9 cellular contexts compared by ENCODE assay signal in the genomic region with DNA sequence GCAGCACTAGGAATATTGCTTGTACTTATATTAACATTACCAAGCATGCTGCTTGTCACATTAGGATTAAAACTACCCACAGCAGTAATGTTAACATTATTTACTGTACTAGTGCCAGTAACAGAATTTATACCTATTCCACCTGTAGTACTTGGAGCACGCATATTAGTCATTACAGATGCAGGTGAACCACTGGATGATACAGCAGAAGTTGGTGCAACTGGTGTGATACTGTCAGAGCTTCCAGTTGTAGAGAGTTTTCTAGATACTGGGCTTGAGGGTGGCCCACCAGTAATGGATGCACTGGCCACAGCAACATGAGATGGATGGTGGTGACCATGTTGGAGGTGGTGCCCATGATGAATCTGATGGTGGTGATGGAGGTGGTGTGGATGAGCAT. TPM values are rescaled to one million over a fixed set of nuclear protein-coding genes. Genes with fewer than 3 reads are reported as not detected.
DNase-seq lines count a peak whose midpoint lies in the region; ATAC-seq and TF ChIP-seq lines count a peak whose summit lies in the region.
"Had no signal": no experiment of that assay in that cellular context is flagged by ENCODE, and none has a peak within 500 bp of the region (broad histone marks: within the 10 kb centered on the region; RNA-seq: fewer than 3 reads in every experiment).

No MANE protein-coding gene starts in this region.

- intact Hi-C loops in heart right ventricle (cut with DNase I) = loop anchor here in 6 of 10 donors (5.0 to 10.0 kb wide), 12 partner anchors 78 to 400 kb away; no protein-coding TSS in a partner anchor
- intact Hi-C loops in Right ventricle myocardium superior (cut with DNase I) = no loop called here
- intact Hi-C loops in breast epithelium (cut with DNase I; ENCODE audit: low total_unique reads) = no loop called here
- intact Hi-C loops in aorta (cut with DNase I) = loop anchor here (5.0 to 10.0 kb wide), 5 partner anchors 90 to 397 kb away; no protein-coding TSS in a partner anchor

- peaks cover 4% of the 10 kb centered on the region for H3K36me3 Mint-ChIP-seq in mesothelial cell of epicardium

- no peak for TF ChIP-seq CTCF in heart right ventricle (IDR thresholded peaks at IDR 0.05)
- TF ChIP-seq CTCF in breast epithelium (IDR thresholded peaks at IDR 0.05) = no peak
- TF ChIP-seq CTCF in mesothelial cell of epicardium (IDR thresholded peaks at IDR 0.05; ENCODE audit: unreplicated experiment) = no peak

- peaks cover 59% of the 10 kb centered on the region for H3K4me1 Mint-ChIP-seq in mesothelial cell of epicardium

- WGBS in heart right ventricle, 2 donors = 97 to 100% methylated on average over 1 of the region's 1 CpG
- WGBS in aorta, 2 donors = 92 to 93% methylated on average over 1 of the region's 1 CpG

- H3K9me3 Mint-ChIP-seq in mesothelial cell of epicardium = no peaks in the 10 kb centered on the region

- no peaks in the 10 kb centered on the region for H3K27me3 Mint-ChIP-seq in mesothelial cell of epicardium (ENCODE audit: low read depth)

- H3K27ac Mint-ChIP-seq in mesothelial cell of epicardium = peak overlapping the region; percentile 92

- no peak for TF ChIP-seq POLR2A in breast epithelium (IDR thresholded peaks at IDR 0.05)

- no peak for ATAC-seq in heart right ventricle
- ATAC-seq in Right ventricle myocardium superior (ENCODE audit: poor library complexity) = no peak
- ATAC-seq in aorta (ENCODE audit: low FRiP score) = no peak

- peak overlapping the region in 9 of 10 donors; percentile 68 to 98 (median 96) for H3K4me3 ChIP-seq in heart right ventricle
- H3K4me3 ChIP-seq in breast epithelium = peak overlapping the region; percentile 86 to 95 (median 89)
- H3K4me3 ChIP-seq in aorta (ENCODE audit: low read length in 2 of 2) = peak overlapping the region; percentile 95 to 97

- no peak for DNase-seq in heart right ventricle
- DNase-seq in Right ventricle myocardium superior = no peak
- no peak for DNase-seq in breast epithelium (ENCODE audit: low spot score in 2 of 2)
- DNase-seq in mesothelial cell of epicardium (ENCODE audit: low spot score in 2 of 2, unreplicated experiment in 2 of 2) = no peak
- DNase-seq in aorta = no peak
- no peak for DNase-seq in effector CD4-positive, alpha-beta T cell
- no peak for DNase-seq in cerebellar cortex (ENCODE audit: low spot score)
- DNase-seq in NOMO-1 (lab: John Stamatoyannopoulos, UW; ENCODE audit: unreplicated experiment in 2 of 2) = no peak

- H3K36me3 ChIP-seq in heart right ventricle (no peaks in the 10 kb centered on the region), breast epithelium (no peaks in the 10 kb centered on the region), aorta (ENCODE audit: control insufficient read depth in 1 of 2, insufficient read depth in 2 of 2, low read length in 1 of 2) (no peaks in the 10 kb centered on the region)
- H3K36me3 ChIP-seq: adrenal gland had no signal

- no peaks in the 10 kb centered on the region for H3K27me3 ChIP-seq in heart right ventricle
- no peaks in the 10 kb centered on the region for H3K27me3 ChIP-seq in breast epithelium
- H3K27me3 ChIP-seq in aorta (ENCODE audit: control insufficient read depth in 1 of 2, insufficient read depth in 2 of 2, low read length in 1 of 2) = no peaks in the 10 kb centered on the region
- H3K27me3 ChIP-seq: adrenal gland had no signal

- no peaks in the 10 kb centered on the region for H3K9me3 ChIP-seq in heart right ventricle
- no peaks in the 10 kb centered on the region for H3K9me3 ChIP-seq in breast epithelium
- no peaks in the 10 kb centered on the region for H3K9me3 ChIP-seq in aorta (ENCODE audit: control insufficient read depth, low read length)
- H3K9me3 ChIP-seq: adrenal gland had no signal

- peak overlapping the region in 2 of 10 donors; percentile 97 for H3K27ac ChIP-seq in heart right ventricle
- peak overlapping the region in 1 of 2 donors; percentile 99 for H3K27ac ChIP-seq in breast epithelium
- H3K27ac ChIP-seq in aorta (ENCODE audit: low read depth in 1 of 2, low read length in 2 of 2) = peak overlapping the region in 1 of 2 donors; percentile 2

- H3K4me1 ChIP-seq in heart right ventricle (peaks cover 4 to 69% (median 52%) of the 10 kb centered on the region in 9 donors), breast epithelium (no peaks in the 10 kb centered on the region), aorta (ENCODE audit: control insufficient read depth in 1 of 2, insufficient read depth in 2 of 2, low read length in 2 of 2) (peaks cover 3 to 6% of the 10 kb centered on the region in 2 donors)

- H3K4me3 Mint-ChIP-seq in mesothelial cell of epicardium = peak overlapping the region; percentile 96

RNA-seq across cellular contexts. Expression of a gene that starts 1.1 kb away (rescaled TPM):
- total RNA-seq in heart right ventricle (100 to 1,000 TPM in 8 of 10 donors, 10 to 100 TPM in 2; 87.2 to 200 (median 129) TPM), Right ventricle myocardium superior (223 TPM), breast epithelium (100 to 1,000 TPM in 2 of 3 donors, 10 to 100 TPM in 1; 74.2 to 235 (median 232) TPM), mesothelial cell of epicardium (98.8 to 103 TPM (median 99.5 TPM) in 3 replicates), aorta (100 to 1,000 TPM; 122 to 141 TPM)
- polyA plus RNA-seq in heart right ventricle (10 to 100 TPM; 48.5 to 82.4 TPM), aorta (100 to 1,000 TPM in 1 of 2 donors, 10 to 100 TPM in 1; 71.6 to 239 TPM)

Comparison
In these comparisons a context has a peak if more than half of its experiments do, and no peak if none do; other contexts are left out.
1. intact Hi-C loops: an anchor here in heart right ventricle (5.0 to 10.0 kb wide) and aorta (5.0 to 10.0 kb wide); none called in Right ventricle myocardium superior and breast epithelium.